In the genomic region with DNA sequence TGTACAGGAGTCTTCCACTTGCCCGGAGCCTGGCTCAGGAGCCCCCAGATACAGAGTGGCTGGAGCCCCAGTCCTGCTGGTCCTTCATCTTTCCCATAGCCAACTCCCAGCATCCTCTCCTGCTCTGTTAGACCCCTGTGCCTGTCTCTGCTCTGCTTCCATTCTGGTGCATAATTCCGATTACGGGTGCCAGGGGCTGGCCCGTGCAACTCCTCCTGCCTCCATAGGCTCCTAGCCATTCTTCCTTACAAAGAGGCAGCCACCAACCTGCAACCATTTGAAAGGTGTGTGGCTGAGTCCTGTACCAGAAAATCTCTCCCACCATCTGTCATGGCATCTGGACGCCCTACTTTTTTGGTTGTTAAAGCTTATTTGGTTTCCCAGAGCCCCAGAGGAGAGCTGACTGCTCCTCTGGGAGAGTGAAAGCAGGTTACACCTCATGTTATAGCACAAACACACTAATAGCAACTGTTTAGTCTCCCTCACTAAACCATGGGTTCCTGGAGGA, we compare ENCODE assay signal across 22 cellular contexts. TPM values are rescaled to one million over a fixed set of nuclear protein-coding genes. Genes with fewer than 3 reads are reported as not detected.
A peak's percentile ranks its signal among the peaks of the same experiment; 100 is the strongest.
DNase-seq lines count a peak whose midpoint lies in the region; ATAC-seq and TF ChIP-seq lines count a peak whose summit lies in the region.
"Had no signal": no experiment of that assay in that cellular context is flagged by ENCODE, and none has a peak within 500 bp of the region (broad histone marks: within the 10 kb centered on the region; RNA-seq: fewer than 3 reads in every experiment).

No MANE protein-coding gene starts in this region.

- H3K27me3 Mint-ChIP-seq in glutamatergic neuron (ENCODE audit: unreplicated experiment) = peaks cover 3% of the 10 kb centered on the region
- H3K27me3 Mint-ChIP-seq in naive thymus-derived CD8-positive, alpha-beta T cell = peaks cover 8 to 20% (median 9%) of the 10 kb centered on the region in 5 donors

- peaks cover 10% of the 10 kb centered on the region for H3K4me1 Mint-ChIP-seq in glutamatergic neuron (ENCODE audit: low read depth, unreplicated experiment)
- H3K4me1 Mint-ChIP-seq in naive thymus-derived CD8-positive, alpha-beta T cell = peaks cover 3 to 12% (median 9%) of the 10 kb centered on the region in 4 donors

- no peak overlapping the region for H3K4me3 Mint-ChIP-seq in glutamatergic neuron (ENCODE audit: unreplicated experiment)
- H3K4me3 Mint-ChIP-seq in naive thymus-derived CD8-positive, alpha-beta T cell = peak overlapping the region in 1 of 10 donors; percentile 65
- H3K4me3 Mint-ChIP-seq: B cell; CD8-positive, alpha-beta T cell had no signal

- POLR2A ChIA-PET in naive thymus-derived CD8-positive, alpha-beta T cell (lab: Charles Lee) = no interaction called here

- no peak for ATAC-seq in naive thymus-derived CD8-positive, alpha-beta T cell
- ATAC-seq in GM19328 (IDR thresholded peaks at IDR 0.05; ENCODE audit: unreplicated experiment) = no peak
- ATAC-seq: CD8-positive, alpha-beta T cell; HCT116; PC-3; Right ventricle myocardium inferior had no signal

- H3K9me3 Mint-ChIP-seq in glutamatergic neuron (ENCODE audit: unreplicated experiment) = peaks cover 4% of the 10 kb centered on the region
- no peaks in the 10 kb centered on the region for H3K9me3 Mint-ChIP-seq in naive thymus-derived CD8-positive, alpha-beta T cell
- H3K9me3 Mint-ChIP-seq: CD8-positive, alpha-beta T cell had no signal

- DNase-seq in DMS 273 (lab: John Stamatoyannopoulos, UW; ENCODE audit: unreplicated experiment) (peak; percentile 82), DMS 273 treated with DMSO at 0.1 percent for 48 hours (lab: John Stamatoyannopoulos, UW) (peak; percentile 61), NCI-H2171 treated with DMSO at 0.1 percent for 48 hours (lab: John Stamatoyannopoulos, UW) (peak; percentile 90), glutamatergic neuron (no peak)
- no peak for DNase-seq in naive thymus-derived CD8-positive, alpha-beta T cell
- DNase-seq in effector CD4-positive, alpha-beta T cell = no peak
- DNase-seq: Caco-2; CD8-positive, alpha-beta T cell; DMS79 treated with DMSO at 0.1 percent for 48 hours; NCI-H1092; NCI-H1436; NCI-H187; NCI-H2081 treated with DMSO at 0.1 percent for 48 hours; NCI-H446; NCI-H526 treated with DMSO at 0.1 percent for 48 hours; NK-92 treated with Interleukin-12 subunit alpha and Interleukin-12 subunit beta, amount 100 ng/mL, for 24 hours; PC-3; SJCRH30 had no signal

- no peaks in the 10 kb centered on the region for H3K36me3 Mint-ChIP-seq in glutamatergic neuron (ENCODE audit: unreplicated experiment)
- H3K36me3 Mint-ChIP-seq in naive thymus-derived CD8-positive, alpha-beta T cell = no peaks in the 10 kb centered on the region

- no peak for TF ChIP-seq CTCF in glutamatergic neuron (IDR thresholded peaks at IDR 0.05; ENCODE audit: partially characterized antibody, unreplicated experiment)

- H3K27ac Mint-ChIP-seq in glutamatergic neuron (ENCODE audit: unreplicated experiment) = peak overlapping the region; percentile 5
- peak overlapping the region in 2 of 10 donors; percentile 40 to 68 for H3K27ac Mint-ChIP-seq in naive thymus-derived CD8-positive, alpha-beta T cell
- H3K27ac Mint-ChIP-seq: B cell; CD8-positive, alpha-beta T cell had no signal

RNA-seq across cellular contexts. Expression of a gene that starts 5.2 kb away (rescaled TPM):
- 11.9 TPM for total RNA-seq in glutamatergic neuron (ENCODE audit: unreplicated experiment)
- total RNA-seq in naive thymus-derived CD8-positive, alpha-beta T cell = 10 to 100 TPM; 17.7 to 18.0 TPM
- polyA plus RNA-seq in naive thymus-derived CD8-positive, alpha-beta T cell = 10 to 100 TPM in 2 of 3 donors, 1 to 10 TPM in 1; 7.8 to 14.6 (median 12.5) TPM

Comparison
In these comparisons a context has a peak if more than half of its experiments do, and no peak if none do; other contexts are left out.
1. DNase-seq: peak in DMS 273 (single experiment), DMS 273 treated with DMSO at 0.1 percent for 48 hours (single experiment) and NCI-H2171 treated with DMSO at 0.1 percent for 48 hours (single experiment); none in glutamatergic neuron (single experiment), naive thymus-derived CD8-positive, alpha-beta T cell (0 of 10) and effector CD4-positive, alpha-beta T cell (single experiment).